ENCODE assay signal across 8 cellular contexts in the genomic region with DNA sequence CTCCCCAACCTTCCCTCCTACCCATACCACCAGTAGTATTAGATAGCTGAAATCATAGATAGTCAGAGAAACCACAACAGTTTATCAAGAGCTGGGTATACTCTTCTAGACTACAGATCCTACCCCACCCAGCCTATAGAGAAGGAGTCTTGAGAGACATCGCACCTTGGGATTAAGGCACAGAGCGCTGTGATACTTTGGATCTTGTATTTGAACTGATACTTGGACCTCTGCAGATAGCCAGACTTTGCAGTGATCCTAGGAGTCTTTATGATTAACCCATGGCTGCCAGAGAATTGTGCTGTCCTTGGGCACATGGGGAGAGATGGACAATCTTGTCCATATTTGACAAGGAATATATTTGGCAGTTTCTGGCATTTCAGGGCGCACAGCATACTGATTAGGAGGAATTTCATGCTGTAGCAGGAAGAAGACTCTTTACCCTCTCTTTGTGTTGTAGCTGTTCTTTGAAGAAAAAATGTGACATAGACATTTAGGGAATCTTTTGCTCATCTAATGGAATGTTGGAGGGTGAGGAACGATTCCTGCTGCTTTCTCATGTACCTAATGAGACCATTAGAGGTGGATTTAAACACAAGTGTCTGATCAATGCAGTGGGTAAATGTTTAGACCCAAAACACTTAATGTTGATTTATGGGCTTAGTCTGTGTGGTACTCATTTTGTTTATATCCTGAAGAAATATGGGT. TPM values are rescaled to one million over a fixed set of nuclear protein-coding genes. Genes with fewer than 3 reads are reported as not detected.
DNase-seq lines count a peak whose midpoint lies in the region; ATAC-seq, FAIRE-seq and TF ChIP-seq lines count a peak whose summit lies in the region.

No MANE protein-coding gene starts in this region.

- no peak for FAIRE-seq in frontal cortex (lab: Jason Lieb, UNC)

- TF ChIP-seq CTCF in natural killer cell (IDR thresholded peaks at IDR 0.05): no peak

- ATAC-seq in natural killer cell (no peak), GM18519 (IDR thresholded peaks at IDR 0.05; ENCODE audit: low FRiP score, unreplicated experiment) (no peak)

- H3K9me3 Mint-ChIP-seq in natural killer cell: no peaks in the 10 kb centered on the region

- no peaks in the 10 kb centered on the region for H3K27me3 Mint-ChIP-seq in natural killer cell (ENCODE audit: low read depth in 2 of 2)

- H3K27ac ChIP-seq in epithelial cell of prostate: peak overlapping the region; percentile 95

- peaks cover 23 to 30% of the 10 kb centered on the region in 2 donors for H3K4me1 Mint-ChIP-seq in natural killer cell

- peak overlapping the region; percentile 70 to 88 for H3K27ac Mint-ChIP-seq in natural killer cell

- H3K36me3 Mint-ChIP-seq in natural killer cell: no peaks in the 10 kb centered on the region

- DNase-seq in EH (ENCODE audit: low read depth) (peak; percentile 73), RPMI7951 (ENCODE audit: low read depth) (peak; percentile 4), epithelial cell of prostate (ENCODE audit: low read depth, low spot score) (no peak), natural killer cell (no peak), frontal cortex (ENCODE audit: low spot score in 2 of 2) (no peak), NCI-H146 (lab: John Stamatoyannopoulos, UW) (no peak), COLO829 (ENCODE audit: low spot score) (no peak)

- intact Hi-C loops in natural killer cell (cut with micrococcal nuclease): no loop called here

- H3K4me3 Mint-ChIP-seq in natural killer cell: peak overlapping the region; percentile 98

RNA-seq across cellular contexts. Expression of a gene that starts 1.0 kb away (rescaled TPM):
- 6.7 and 7.1 TPM in 2 replicates for total RNA-seq in RPMI7951 (2014; rRNA removed; shearing (Covaris generic))
- total RNA-seq in natural killer cell (10 to 100 TPM; 10.8 to 16.5 (median 15.6) TPM), frontal cortex (2.4 TPM)

RNA-seq across cellular contexts. Expression of a gene that starts 34.7 kb away (rescaled TPM):
- total RNA-seq in RPMI7951 (2014; rRNA removed; shearing (Covaris generic)): 0.20 TPM in 1 of 2 replicates, not detected in the other
- total RNA-seq in natural killer cell: 1 to 10 TPM; 1.2 to 1.6 (median 1.6) TPM
- total RNA-seq in frontal cortex: 4.1 TPM

RNA-seq across cellular contexts. Expression of a gene that starts 54.3 kb away (rescaled TPM):
- total RNA-seq in RPMI7951 (2014; rRNA removed; shearing (Covaris generic)): 2.2 and 2.5 TPM in 2 replicates
- total RNA-seq in natural killer cell: 1 to 10 TPM; 5.6 to 6.2 (median 5.6) TPM
- 1.2 TPM for total RNA-seq in frontal cortex

Comparison
In these comparisons a context has a peak if more than half of its experiments do, and no peak if none do; other contexts are left out.
1. DNase-seq: peak in EH (single experiment) and RPMI7951 (single experiment); none in epithelial cell of prostate (single experiment), natural killer cell (single experiment), frontal cortex (0 of 2), NCI-H146 (single experiment) and COLO829 (single experiment).